ENCODE assay signal across 1 cellular context in genomic region chr17:51711581-51711980, GRCh38.
TF ChIP-seq lines count a peak whose summit lies in the region.

No MANE protein-coding gene starts in this region.

TF ChIP-seq in GM23338, 12 proteins besides CTCF, POLR2A, EP300 and RAD21 (continued from another document):
- no peak for TF ChIP-seq ZNF462 (CRISPR knock-in tag; IDR thresholded peaks at IDR 0.05)
- no peak for TF ChIP-seq EZH2phosphoT487 (IDR thresholded peaks at IDR 0.05; ENCODE audit: unreplicated experiment)
- TF ChIP-seq STAT1 (IDR thresholded peaks at IDR 0.05; ENCODE audit: unreplicated experiment), result no peak
- TF ChIP-seq EZH2 (IDR thresholded peaks at IDR 0.05; ENCODE audit: low read depth, unreplicated experiment), result no peak
- TF ChIP-seq ETS1 (IDR thresholded peaks at IDR 0.05), result no peak
- no peak for TF ChIP-seq REST (IDR thresholded peaks at IDR 0.05; ENCODE audit: unreplicated experiment)
